In genomic region chr2:74596584-74596983, GRCh38 we compare ENCODE assay signal across 16 cellular contexts. TPM values are rescaled to one million over a fixed set of nuclear protein-coding genes. Genes with fewer than 3 reads are reported as not detected.
DNase-seq lines count a peak whose midpoint lies in the region; ATAC-seq, FAIRE-seq and TF ChIP-seq lines count a peak whose summit lies in the region.
"Had no signal": no experiment of that assay in that cellular context is flagged by ENCODE, and none has a peak within 500 bp of the region (broad histone marks: within the 10 kb centered on the region; RNA-seq: fewer than 3 reads in every experiment).

No MANE protein-coding gene starts in this region.

- 10% methylated on average over 1 of the region's 1 CpG for WGBS in A549 (ENCODE audit: missing lambda C conversion rate)

- no peak overlapping the region for H3K4me2 ChIP-seq in A549
- H3K4me2 ChIP-seq: BLaER1 treated with 17β-estradiol and CSF1 and Interleukin-3, amounts not matched to agents 10 nM and 100 nM had no signal

- CTCF ChIA-PET in A549 (lab: Yijun Ruan, JAX), result interaction anchor here (0.5 to 7.8 kb wide), 3 partner anchors 9 to 1704 kb away, joined by 3 to 73 read pairs (median 3); no protein-coding TSS in a partner anchor

- TF ChIP-seq EP300 in A549 (IDR thresholded peaks at IDR 0.05), result no peak

- TF ChIP-seq POLR2A in A549 (IDR thresholded peaks at IDR 0.05; ENCODE audit: low read length), result no peak

- H3K4me1 ChIP-seq in A549, result no peaks in the 10 kb centered on the region

- H3K27ac ChIP-seq in A549 (no peak overlapping the region), VCaP (peak overlapping the region; percentile 39; the same call in 1 of the 2 replicates)
- H3K27ac ChIP-seq: BLaER1 treated with 17β-estradiol and CSF1 and Interleukin-3, amounts not matched to agents 10 nM and 100 nM; HL-60 had no signal

- DNase-seq in A549 (ENCODE audit: low read depth in 1 of 2, low spot score in 1 of 2), result no peak
- DNase-seq in activated CD8-positive, alpha-beta memory T cell treated with anti-CD3 and anti-CD28 coated beads, Interleukin-2, amount 50 U/mL, for 48 hours, result no peak
- DNase-seq in SW480 (ENCODE audit: low spot score), result no peak
- DNase-seq: 8988T; Calu3; CD8-positive, alpha-beta T cell; DMS79 treated with DMSO at 0.1 percent for 48 hours; GF-D8; GOT3; H7; HFFc6 had no signal

- no peak for FAIRE-seq in A549 (lab: Jason Lieb, UNC)

- no peak for TF ChIP-seq CTCF in A549 (IDR thresholded peaks at IDR 0.05)
- TF ChIP-seq CTCF in VCaP (conservative IDR thresholded peaks at IDR 0.05), result no peak

- H3K9me3 ChIP-seq in A549, result no peaks in the 10 kb centered on the region
- H3K9me3 ChIP-seq: BLaER1 treated with 17β-estradiol and CSF1 and Interleukin-3, amounts not matched to agents 10 nM and 100 nM had no signal

- no peak overlapping the region for H3K4me3 ChIP-seq in A549
- H3K4me3 ChIP-seq: BLaER1 treated with 17β-estradiol and CSF1 and Interleukin-3, amounts not matched to agents 10 nM and 100 nM had no signal

- TF ChIP-seq RAD21 in A549 (conservative IDR thresholded peaks at IDR 0.05 in 1 of 2, IDR thresholded peaks at IDR 0.05 in 1 of 2), result no peak

- no peak for ATAC-seq in A549
- ATAC-seq: CD8-positive, alpha-beta T cell; HCT116 had no signal

- POLR2A ChIA-PET in A549 (lab: Yijun Ruan, JAX), result no interaction called here

TF ChIP-seq in A549, 52 proteins besides CTCF, POLR2A, EP300 and RAD21:
- TF ChIP-seq MAFK (IDR thresholded peaks at IDR 0.05; ENCODE audit: partially characterized antibody) (peak; percentile 53), CHD2 (IDR thresholded peaks at IDR 0.05; ENCODE audit: low read length, partially characterized antibody) (no peak)

RNA-seq across cellular contexts. Expression of gene DOK1, which starts 42.1 kb away (rescaled TPM):
- polyA plus RNA-seq in A549 (2011; rRNA removed), result 3.7 and 4.0 TPM in 2 replicates
- 4.3 and 5.2 TPM in 2 replicates for polyA plus RNA-seq in A549 (2012; cell fraction: cytosol; rRNA removed)
- polyA plus RNA-seq in A549 (2012; cell fraction: nucleus; rRNA removed), result 9.4 and 10.4 TPM in 2 replicates
- 3.2 to 5.1 TPM (median 5.0 TPM) in 3 replicates for polyA plus RNA-seq in A549 (2017; fragmentation: RNase III; extraction: RNeasy Plus Mini Kit Qiagen cat#74134 plus additional on column Dnase treatment)
- polyA minus RNA-seq in A549 (2011; rRNA and poly(A)+ RNA removed), result 4.5 and 4.9 TPM in 2 replicates

RNA-seq across cellular contexts. Expression of gene LOXL3, which starts 42.8 kb away (rescaled TPM):
- polyA plus RNA-seq in A549 (2011; rRNA removed) (0.30 and 0.40 TPM in 2 replicates), A549 (2017; fragmentation: RNase III; extraction: RNeasy Plus Mini Kit Qiagen cat#74134 plus additional on column Dnase treatment) (0.27 to 0.53 TPM (median 0.31 TPM) in 3 replicates)
- 0.39 and 0.41 TPM in 2 replicates for polyA plus RNA-seq in A549 (2012; cell fraction: cytosol; rRNA removed)
- 0.64 and 1.3 TPM in 2 replicates for polyA plus RNA-seq in A549 (2012; cell fraction: nucleus; rRNA removed)
- 0.33 and 1.0 TPM in 2 replicates for polyA minus RNA-seq in A549 (2011; rRNA and poly(A)+ RNA removed)

RNA-seq across cellular contexts. Expression of gene M1AP, which starts 51.5 kb away (rescaled TPM):
- polyA plus RNA-seq in A549 (2011; rRNA removed) (not detected in 2 replicates), A549 (2017; fragmentation: RNase III; extraction: RNeasy Plus Mini Kit Qiagen cat#74134 plus additional on column Dnase treatment) (not detected in 3 replicates)
- polyA plus RNA-seq in A549 (2012; cell fraction: cytosol; rRNA removed), result not detected in 2 replicates
- polyA plus RNA-seq in A549 (2012; cell fraction: nucleus; rRNA removed), result not detected in 2 replicates
- not detected in 2 replicates for polyA minus RNA-seq in A549 (2011; rRNA and poly(A)+ RNA removed)
- polyA plus RNA-seq: IgD-negative memory B cell had no signal

RNA-seq across cellular contexts. Expression of gene SEMA4F, which starts 57.5 kb away (rescaled TPM):
- polyA plus RNA-seq in A549 (2011; rRNA removed), result 9.3 and 11.1 TPM in 2 replicates
- 7.3 and 10.1 TPM in 2 replicates for polyA plus RNA-seq in A549 (2012; cell fraction: cytosol; rRNA removed)
- 14.9 and 15.7 TPM in 2 replicates for polyA plus RNA-seq in A549 (2012; cell fraction: nucleus; rRNA removed)
- polyA plus RNA-seq in A549 (2017; fragmentation: RNase III; extraction: RNeasy Plus Mini Kit Qiagen cat#74134 plus additional on column Dnase treatment), result 7.6 to 8.5 TPM (median 8.3 TPM) in 3 replicates
- 12.2 and 14.5 TPM in 2 replicates for polyA minus RNA-seq in A549 (2011; rRNA and poly(A)+ RNA removed)
